8 cellular contexts compared by ENCODE assay signal in the genomic region with DNA sequence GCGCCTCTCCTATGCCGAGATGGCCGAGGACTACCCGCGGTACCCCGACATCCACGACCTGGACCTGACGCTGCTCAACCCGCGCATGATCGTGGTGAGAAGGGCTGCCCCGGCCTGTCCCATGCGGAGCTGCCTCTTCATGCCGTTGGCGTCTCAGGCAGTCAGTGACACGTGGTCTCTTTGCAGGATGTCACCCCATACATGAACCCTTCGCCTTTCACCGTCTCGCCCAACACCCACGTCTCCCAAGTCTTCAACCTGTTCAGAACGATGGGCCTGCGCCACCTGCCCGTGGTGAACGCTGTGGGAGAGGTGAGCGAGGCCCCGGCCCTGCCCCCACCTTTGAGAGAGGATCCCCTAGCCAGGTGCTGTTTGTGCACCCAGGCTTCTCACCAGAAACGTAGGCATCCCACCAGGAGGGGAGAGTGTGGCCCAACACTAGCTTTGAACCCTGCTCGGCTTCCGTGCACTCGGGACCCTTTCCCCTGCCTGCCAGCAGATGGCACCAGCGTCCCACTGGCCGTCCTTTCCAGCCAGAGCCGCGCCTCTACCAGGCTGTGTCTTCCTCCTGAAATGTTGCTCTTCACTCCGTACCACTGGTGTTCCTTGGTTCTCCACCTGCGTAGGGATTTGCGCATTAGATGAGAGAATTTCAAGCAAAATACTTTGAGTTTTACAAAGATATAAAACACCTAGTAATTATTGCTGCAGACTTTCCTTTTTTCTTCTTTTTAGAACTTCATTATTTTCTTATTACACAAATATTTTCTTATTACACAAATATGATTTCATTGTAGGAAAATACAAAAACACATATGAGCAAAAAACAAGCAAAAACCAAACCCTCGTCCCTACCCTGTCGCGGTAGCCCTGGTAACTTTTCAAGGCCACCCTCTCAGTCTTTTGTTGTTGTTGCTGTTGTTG. TPM values are rescaled to one million over a fixed set of nuclear protein-coding genes. Genes with fewer than 3 reads are reported as not detected.
DNase-seq lines count a peak whose midpoint lies in the region; ATAC-seq and TF ChIP-seq lines count a peak whose summit lies in the region.

No MANE protein-coding gene starts in this region.

- ATAC-seq in thoracic aorta (ENCODE audit: insufficient number of reproducible peaks, low FRiP score, low read depth) (peak; percentile 47), HG03565 (IDR thresholded peaks at IDR 0.05; ENCODE audit: unreplicated experiment) (no peak)

- H3K4me2 ChIP-seq in osteoblast (ENCODE audit: insufficient read depth, low read length) = no peak overlapping the region

- peaks cover 8% of the 10 kb centered on the region for H4K20me1 ChIP-seq in osteoblast (ENCODE audit: insufficient read depth, low read length)

- H3K9me3 ChIP-seq in SJSA1 (replicated peaks) (no peaks in the 10 kb centered on the region), osteoblast (ENCODE audit: low read depth, low read length) (no peaks in the 10 kb centered on the region), thoracic aorta (no peaks in the 10 kb centered on the region)

- no peak overlapping the region for H2AFZ ChIP-seq in osteoblast (ENCODE audit: low read length)

- H3K27ac ChIP-seq in SJSA1 (no peak overlapping the region), osteoblast (ENCODE audit: low read depth, low read length) (no peak overlapping the region), thoracic aorta (no peak overlapping the region)

- TF ChIP-seq CTCF in osteoblast (IDR thresholded peaks at IDR 0.05; ENCODE audit: extremely low read depth, low read depth, low read length) = peak; percentile 96
- peak; percentile 94 for TF ChIP-seq CTCF in thoracic aorta (IDR thresholded peaks at IDR 0.05)

- no peaks in the 10 kb centered on the region for H3K27me3 ChIP-seq in SJSA1 (replicated peaks)
- no peaks in the 10 kb centered on the region for H3K27me3 ChIP-seq in osteoblast (ENCODE audit: insufficient read depth, low read length)
- H3K27me3 ChIP-seq in thoracic aorta (replicated peaks; ENCODE audit: insufficient read depth) = no peaks in the 10 kb centered on the region

- H3K79me2 ChIP-seq in osteoblast (ENCODE audit: insufficient read depth, low read length) = no peaks in the 10 kb centered on the region

- H3K36me3 ChIP-seq in SJSA1 = peaks cover 71% of the 10 kb centered on the region
- H3K36me3 ChIP-seq in osteoblast (ENCODE audit: insufficient read depth, low read length) = peaks cover 87% of the 10 kb centered on the region
- H3K36me3 ChIP-seq in thoracic aorta = peaks cover 68% of the 10 kb centered on the region

- peak; percentile 22 for DNase-seq in DMS79 (lab: John Stamatoyannopoulos, UW)
- peak; percentile 64 to 72 for DNase-seq in Kasumi-1 (lab: John Stamatoyannopoulos, UW)
- DNase-seq in SJSA1 (ENCODE audit: low read depth in 1 of 2, low spot score in 2 of 2) = peak; percentile 45 to 70
- peak; percentile 89 for DNase-seq in activated effector memory CD4-positive, alpha-beta T cell treated with anti-CD3 and anti-CD28 coated beads, Interleukin-2, amount 50 U/mL, for 16 hours
- DNase-seq in foreskin melanocyte = peak; percentile 44
- peak; percentile 98 for DNase-seq in osteoblast (ENCODE audit: insufficient read length, low spot score, missing footprints)
- DNase-seq in thoracic aorta (ENCODE audit: low spot score) = no peak

- H3K4me3 ChIP-seq in SJSA1 = no peak overlapping the region
- H3K4me3 ChIP-seq in osteoblast (ENCODE audit: insufficient read depth, low read length) = no peak overlapping the region
- H3K4me3 ChIP-seq in thoracic aorta = no peak overlapping the region

- no peaks in the 10 kb centered on the region for H3K4me1 ChIP-seq in SJSA1 (replicated peaks)
- H3K4me1 ChIP-seq in osteoblast (ENCODE audit: insufficient read depth, low read length) = no peaks in the 10 kb centered on the region
- peaks cover 7 to 17% of the 10 kb centered on the region in 2 donors for H3K4me1 ChIP-seq in thoracic aorta (ENCODE audit: control insufficient read depth in 1 of 2, low read depth in 2 of 2)

RNA-seq across cellular contexts. Expression of gene NPPA, which starts 9.0 kb away (rescaled TPM):
- total RNA-seq in SJSA1 (2014; rRNA removed; shearing (Covaris generic)) = not detected in 2 replicates
- total RNA-seq in osteoblast (not detected in 2 replicates), thoracic aorta (not detected)

RNA-seq across cellular contexts. Expression of gene NPPB, which starts 20.1 kb away (rescaled TPM):
- total RNA-seq in SJSA1 (2014; rRNA removed; shearing (Covaris generic)) = 112 and 320 TPM in 2 replicates
- total RNA-seq in osteoblast (not detected in 2 replicates), thoracic aorta (not detected)

RNA-seq across cellular contexts. Expression of gene CLCN6, which starts 32.6 kb away (rescaled TPM):
- total RNA-seq in SJSA1 (2014; rRNA removed; shearing (Covaris generic)) = 3.4 and 5.1 TPM in 2 replicates
- total RNA-seq in osteoblast = 21.0 and 22.4 TPM in 2 replicates
- total RNA-seq in thoracic aorta = 10 to 100 TPM; 27.5 to 31.5 TPM

RNA-seq across cellular contexts. Expression of gene MTHFR, which starts 32.8 kb away (rescaled TPM):
- total RNA-seq in SJSA1 (2014; rRNA removed; shearing (Covaris generic)) = 6.3 and 10.4 TPM in 2 replicates
- total RNA-seq in osteoblast (32.6 and 34.5 TPM in 2 replicates), thoracic aorta (10 to 100 TPM; 30.3 to 81.4 TPM)

Comparison
In these comparisons a context has a peak if more than half of its experiments do, and no peak if none do; other contexts are left out.
1. RNA of gene NPPB, which starts 20.1 kb away (total RNA-seq): 112 to 320 TPM in SJSA1; not detected in osteoblast and not detected in thoracic aorta; every median in the first group is over 100 times any median in the second.